11 cellular contexts compared by ENCODE assay signal in genomic region chr19:20664917-20665781, GRCh38. TPM values are rescaled to one million over a fixed set of nuclear protein-coding genes. Genes with fewer than 3 reads are reported as not detected.
DNase-seq lines count a peak whose midpoint lies in the region; ATAC-seq lines count a peak whose summit lies in the region.
"Had no signal": no experiment of that assay in that cellular context is flagged by ENCODE, and none has a peak within 500 bp of the region (broad histone marks: within the 10 kb centered on the region; RNA-seq: fewer than 3 reads in every experiment).

No MANE protein-coding gene starts in this region.

- intact Hi-C loops in activated naive CD4-positive, alpha-beta T cell treated with anti-CD3 and anti-CD28 coated beads for 36 hours (cut with micrococcal nuclease), result loop anchor here (5.0 kb wide), 3 partner anchors 357 to 1172 kb away; partner anchors contain the start of genes ZNF100, ZNF43 and ZNF430

- peaks cover 27% of the 10 kb centered on the region for H3K36me3 Mint-ChIP-seq in activated naive CD4-positive, alpha-beta T cell treated with anti-CD3 and anti-CD28 coated beads for 36 hours (ENCODE audit: low read depth)

- H3K79me1 ChIP-seq in mesendoderm (ENCODE audit: low read length), result no peaks in the 10 kb centered on the region

- no peak overlapping the region for H4K8ac ChIP-seq in mesendoderm (ENCODE audit: low read depth, low read length)

- no peak overlapping the region for H3K4me2 ChIP-seq in mesendoderm (ENCODE audit: low read length)

- H3K4me3 Mint-ChIP-seq in activated naive CD4-positive, alpha-beta T cell treated with anti-CD3 and anti-CD28 coated beads for 36 hours, result no peak overlapping the region

- peak; percentile 16 for DNase-seq in NCI-H146 (lab: John Stamatoyannopoulos, UW)
- no peak for DNase-seq in NCI-H146 treated with DMSO at 0.1 percent for 48 hours (lab: John Stamatoyannopoulos, UW; ENCODE audit: unreplicated experiment)
- DNase-seq in mesendoderm, result peak; percentile 62
- no peak for DNase-seq in stimulated activated CD4-positive, alpha-beta T cell treated with anti-CD3 and anti-CD28 coated beads, Interleukin-4, amount 100 ng/mL, for 24 hours
- no peak for DNase-seq in activated naive CD4-positive, alpha-beta T cell treated with anti-CD3 and anti-CD28 coated beads for 36 hours
- DNase-seq: activated CD8-positive, alpha-beta T cell treated with anti-CD3 and anti-CD28 coated beads for 36 hours had no signal

- H3K9me3 ChIP-seq in duodenal mucosa (ENCODE audit: control insufficient read depth in 1 of 2, low read length in 2 of 2), result peaks cover 5 to 8% of the 10 kb centered on the region in 2 donors

- H3K27me3 Mint-ChIP-seq in activated naive CD4-positive, alpha-beta T cell treated with anti-CD3 and anti-CD28 coated beads for 36 hours (ENCODE audit: low read depth), result no peaks in the 10 kb centered on the region
- H3K27me3 Mint-ChIP-seq: activated CD8-positive, alpha-beta T cell treated with anti-CD3 and anti-CD28 coated beads for 36 hours had no signal

- H2BK5ac ChIP-seq in mesendoderm (ENCODE audit: low read length), result no peak overlapping the region

- H3K9ac ChIP-seq in duodenal mucosa (ENCODE audit: low read depth in 1 of 2, low read length in 2 of 2) (no peak overlapping the region), mesendoderm (ENCODE audit: low read length) (no peak overlapping the region)

- no peak overlapping the region for H4K5ac ChIP-seq in mesendoderm (ENCODE audit: low read length)

- H3K27ac Mint-ChIP-seq in activated naive CD4-positive, alpha-beta T cell treated with anti-CD3 and anti-CD28 coated beads for 36 hours, result no peak overlapping the region
- H3K27ac Mint-ChIP-seq: activated CD8-positive, alpha-beta T cell treated with anti-CD3 and anti-CD28 coated beads for 36 hours had no signal

- no peak for ATAC-seq in HG02798 (IDR thresholded peaks at IDR 0.05; ENCODE audit: poor library complexity, unreplicated experiment)
- ATAC-seq: activated CD8-positive, alpha-beta T cell treated with anti-CD3 and anti-CD28 coated beads for 36 hours had no signal

- H2BK120ac ChIP-seq in mesendoderm (ENCODE audit: low read depth, low read length), result no peak overlapping the region

- H3K27ac ChIP-seq in duodenal mucosa (ENCODE audit: low read depth, low read length) (peak overlapping the region; percentile 25), mesendoderm (ENCODE audit: low read depth, low read length) (no peak overlapping the region), urinary bladder (ENCODE audit: low read depth) (peak overlapping the region; percentile 83)
- H3K27ac ChIP-seq: 22Rv1 had no signal

- no peak overlapping the region for H3K18ac ChIP-seq in mesendoderm (ENCODE audit: low read length)

- H3K4me1 ChIP-seq in duodenal mucosa (ENCODE audit: control insufficient read depth in 1 of 2, insufficient read depth in 2 of 2, low read length in 2 of 2), result no peaks in the 10 kb centered on the region
- H3K4me1 ChIP-seq in mesendoderm (ENCODE audit: control insufficient read depth, low read depth, low read length), result no peaks in the 10 kb centered on the region
- no peaks in the 10 kb centered on the region for H3K4me1 ChIP-seq in urinary bladder (ENCODE audit: insufficient read depth)

- no peak overlapping the region for H3K4me3 ChIP-seq in duodenal mucosa (ENCODE audit: low read depth in 1 of 2, low read length in 2 of 2)
- H3K4me3 ChIP-seq in mesendoderm (ENCODE audit: low read length), result no peak overlapping the region
- H3K4me3 ChIP-seq in urinary bladder (ENCODE audit: low read depth, low read length), result no peak overlapping the region

- no peak overlapping the region for H3K56ac ChIP-seq in mesendoderm (ENCODE audit: low read length)

- no peaks in the 10 kb centered on the region for H3K36me3 ChIP-seq in duodenal mucosa (ENCODE audit: control insufficient read depth in 1 of 2, insufficient read depth in 2 of 2, low read length in 2 of 2)
- H3K36me3 ChIP-seq in mesendoderm (ENCODE audit: control insufficient read depth, insufficient read depth, low read length), result no peaks in the 10 kb centered on the region
- H3K36me3 ChIP-seq in urinary bladder (ENCODE audit: insufficient read depth), result no peaks in the 10 kb centered on the region

- peaks cover 15% of the 10 kb centered on the region for H3K4me1 Mint-ChIP-seq in activated naive CD4-positive, alpha-beta T cell treated with anti-CD3 and anti-CD28 coated beads for 36 hours (ENCODE audit: low read depth)

- H3K27me3 ChIP-seq in duodenal mucosa (ENCODE audit: control insufficient read depth in 1 of 2, insufficient read depth in 2 of 2, low read length in 2 of 2), result no peaks in the 10 kb centered on the region
- no peaks in the 10 kb centered on the region for H3K27me3 ChIP-seq in mesendoderm (ENCODE audit: insufficient read depth, low read length, poor library complexity)

- CTCF ChIA-PET in activated naive CD4-positive, alpha-beta T cell treated with anti-CD3 and anti-CD28 coated beads for 36 hours (lab: Charles Lee), result no interaction called here

- no CpG with 5 or more reads among the region's 22 CpGs for WGBS in mesendoderm (ENCODE audit: extremely low coverage, insufficient coverage, low lambda C conversion rate)
- WGBS in urinary bladder, result 38% methylated on average over 22 of the region's 22 CpGs

- H2AK5ac ChIP-seq in mesendoderm (ENCODE audit: low read length), result no peak overlapping the region

- peaks cover 10% of the 10 kb centered on the region for H3K79me2 ChIP-seq in mesendoderm (ENCODE audit: control insufficient read depth, insufficient read depth, low read length)

- no peak overlapping the region for H3K4ac ChIP-seq in mesendoderm (ENCODE audit: low read depth, low read length)

- no peak overlapping the region for H3K23ac ChIP-seq in mesendoderm (ENCODE audit: low read length)

- H3K9me3 Mint-ChIP-seq in activated naive CD4-positive, alpha-beta T cell treated with anti-CD3 and anti-CD28 coated beads for 36 hours, result peaks cover 12% of the 10 kb centered on the region

- no peak overlapping the region for H2BK15ac ChIP-seq in mesendoderm (replicated peaks; ENCODE audit: low read depth)

RNA-seq across cellular contexts. Expression of gene ZNF626, which starts 3.8 kb away (rescaled TPM):
- polyA plus RNA-seq in mesendoderm (2013, experiment 1 of 2), result 10.4 TPM
- polyA plus RNA-seq in mesendoderm (2013, experiment 2 of 2), result 11.2 TPM
- 59.8 TPM for total RNA-seq in urinary bladder
- 8.6 TPM for polyA plus RNA-seq in urinary bladder
- 1 to 10 TPM; 8.2 to 9.8 TPM for total RNA-seq in activated naive CD4-positive, alpha-beta T cell treated with anti-CD3 and anti-CD28 coated beads for 36 hours
- total RNA-seq: NCI-H460 had no signal

Comparison
In these comparisons a context has a peak if more than half of its experiments do, and no peak if none do; other contexts are left out.
1. DNase-seq: peak in NCI-H146 (single experiment) and mesendoderm (single experiment); none in NCI-H146 treated with DMSO at 0.1 percent for 48 hours (single experiment), stimulated activated CD4-positive, alpha-beta T cell treated with anti-CD3 and anti-CD28 coated beads, Interleukin-4, amount 100 ng/mL, for 24 hours (single experiment) and activated naive CD4-positive, alpha-beta T cell treated with anti-CD3 and anti-CD28 coated beads for 36 hours (single experiment).